In genomic region chr5:138824924-138825863, GRCh38 we compare ENCODE assay signal across 8 cellular contexts. TPM values are rescaled to one million over a fixed set of nuclear protein-coding genes. Genes with fewer than 3 reads are reported as not detected.
DNase-seq lines count a peak whose midpoint lies in the region; ATAC-seq and TF ChIP-seq lines count a peak whose summit lies in the region.

No MANE protein-coding gene starts in this region.

- H3K36me3 Mint-ChIP-seq in CD8-positive, alpha-beta T cell: no peaks in the 10 kb centered on the region

- no peak overlapping the region for H3K27ac Mint-ChIP-seq in CD8-positive, alpha-beta T cell

- no peak overlapping the region for H3K4me3 Mint-ChIP-seq in CD8-positive, alpha-beta T cell

- ATAC-seq in CD8-positive, alpha-beta T cell: no peak
- ATAC-seq in GM19455 (IDR thresholded peaks at IDR 0.05; ENCODE audit: unreplicated experiment) (no peak), HG02973 (IDR thresholded peaks at IDR 0.05; ENCODE audit: unreplicated experiment) (no peak)

- POLR2A ChIA-PET in CD8-positive, alpha-beta T cell (lab: Charles Lee): interaction anchor here (0.6 kb wide), 1 partner anchor 84 kb away, joined by 11 read pairs; no protein-coding TSS in a partner anchor

- no peak overlapping the region for H3K27ac ChIP-seq in CD8-positive, alpha-beta T cell (ENCODE audit: low read depth, low read length)

- H3K4me1 ChIP-seq in CD8-positive, alpha-beta T cell (ENCODE audit: insufficient read depth, low read length): no peaks in the 10 kb centered on the region

- no peak overlapping the region for H3K4me3 ChIP-seq in CD8-positive, alpha-beta T cell (ENCODE audit: low read depth, low read length)
- no peak overlapping the region for H3K4me3 ChIP-seq in WI38 (ENCODE audit: low read depth, low read length)

- peaks cover 12% of the 10 kb centered on the region for H3K27me3 Mint-ChIP-seq in CD8-positive, alpha-beta T cell (ENCODE audit: low read depth)

- H3K27me3 ChIP-seq in CD8-positive, alpha-beta T cell (ENCODE audit: insufficient read depth, low read length): no peaks in the 10 kb centered on the region

- no peaks in the 10 kb centered on the region for H3K9me3 Mint-ChIP-seq in CD8-positive, alpha-beta T cell

- H3K4me1 Mint-ChIP-seq in CD8-positive, alpha-beta T cell (ENCODE audit: low read depth): no peaks in the 10 kb centered on the region

- H3K36me3 ChIP-seq in CD8-positive, alpha-beta T cell (ENCODE audit: insufficient read depth, low read length): no peaks in the 10 kb centered on the region

- intact Hi-C loops in CD8-positive, alpha-beta T cell (cut with DNase I, micrococcal nuclease): no loop called here

- CTCF ChIA-PET in CD8-positive, alpha-beta T cell (lab: Charles Lee): interaction anchor here (0.6 to 2.7 kb wide), 21 partner anchors 9 to 551 kb away, joined by 3 to 28 read pairs (median 4); no protein-coding TSS in a partner anchor

- H3K9me3 ChIP-seq in CD8-positive, alpha-beta T cell (ENCODE audit: low read length): no peaks in the 10 kb centered on the region

- TF ChIP-seq CTCF in CD8-positive, alpha-beta T cell (IDR thresholded peaks at IDR 0.05): peak; percentile 91
- TF ChIP-seq CTCF in WI38 (IDR thresholded peaks at IDR 0.05; ENCODE audit: low read depth, low read length): peak; percentile 48

- DNase-seq in CD8-positive, alpha-beta T cell: no peak
- DNase-seq in HCEC 1CT (peak; percentile 41), inferior parietal cortex (ENCODE audit: extremely low spot score) (peak; percentile 38), amygdala (lab: John Stamatoyannopoulos, UW) (no peak), NK-92 (lab: John Stamatoyannopoulos, UW; ENCODE audit: unreplicated experiment) (no peak)

RNA-seq across cellular contexts. Expression of gene LRRTM2, which starts 49.9 kb away (rescaled TPM):
- total RNA-seq in CD8-positive, alpha-beta T cell: under 1 TPM in 1 of 2 experiments, not detected in 1; 0.28 TPM

Comparison
In these comparisons a context has a peak if more than half of its experiments do, and no peak if none do; other contexts are left out.
1. DNase-seq: peak in HCEC 1CT (single experiment) and inferior parietal cortex (single experiment); none in CD8-positive, alpha-beta T cell (0 of 7), amygdala (0 of 56) and NK-92 (single experiment).